Comparison of ENCODE assay signal across 8 cellular contexts in genomic region chr14:22977684-22978486, GRCh38. TPM values are rescaled to one million over a fixed set of nuclear protein-coding genes. Genes with fewer than 3 reads are reported as not detected.
DNase-seq lines count a peak whose midpoint lies in the region; ATAC-seq and TF ChIP-seq lines count a peak whose summit lies in the region.

No MANE protein-coding gene starts in this region.

- DNase-seq in ecto neural progenitor cell (ENCODE audit: low spot score) = peak; percentile 93
- DNase-seq in mesenchymal stem cell = peak; percentile 66

- H3K23ac ChIP-seq in mesenchymal stem cell (ENCODE audit: low read length in 2 of 2) = peak overlapping the region in 1 of 2 experiments; percentile 61

- H3K4me2 ChIP-seq in mesenchymal stem cell (ENCODE audit: low read length, poor library complexity, severe bottlenecking) = peak overlapping the region; percentile 64

- peak overlapping the region; percentile 99 for H2AK5ac ChIP-seq in mesenchymal stem cell (ENCODE audit: low read length, severe bottlenecking)

- no peak for ATAC-seq in GM21619 (IDR thresholded peaks at IDR 0.05; ENCODE audit: unreplicated experiment)
- no peak for ATAC-seq in GM21423 (IDR thresholded peaks at IDR 0.05; ENCODE audit: unreplicated experiment)
- no peak for ATAC-seq in GM19351 (IDR thresholded peaks at IDR 0.05; ENCODE audit: unreplicated experiment)
- no peak for ATAC-seq in HG02840 (IDR thresholded peaks at IDR 0.05; ENCODE audit: low FRiP score, unreplicated experiment)

- H3K79me1 ChIP-seq in mesenchymal stem cell (replicated peaks; ENCODE audit: low read length, poor library complexity, severe bottlenecking) = peaks cover 7% of the 10 kb centered on the region

- WGBS in mesenchymal stem cell = 4% methylated on average over 7 of the region's 8 CpGs

- H2AFZ ChIP-seq in ACC112 (ENCODE audit: low read length, unreplicated experiment) (no peak overlapping the region), mesenchymal stem cell (ENCODE audit: low read depth, low read length) (no peak overlapping the region)

- H3K9ac ChIP-seq in mesenchymal stem cell (ENCODE audit: low read length) = peak overlapping the region; percentile 29

- peak overlapping the region; percentile 84 to 98 for H3K18ac ChIP-seq in mesenchymal stem cell (ENCODE audit: low read depth in 1 of 2, low read length in 2 of 2)

- peak overlapping the region; percentile 6 to 26 for H2BK12ac ChIP-seq in mesenchymal stem cell (ENCODE audit: low read length in 2 of 2)

- peak overlapping the region; percentile 48 for H4K91ac ChIP-seq in mesenchymal stem cell (ENCODE audit: low read length)

- H2BK15ac ChIP-seq in mesenchymal stem cell (ENCODE audit: low read depth, poor library complexity, severe bottlenecking) = peak overlapping the region; percentile 50

- no peak for TF ChIP-seq RAD21 in Ishikawa (IDR thresholded peaks at IDR 0.05; ENCODE audit: low read depth)

- peak overlapping the region; percentile 88 for H2BK5ac ChIP-seq in mesenchymal stem cell (ENCODE audit: low read depth, low read length, poor library complexity, severe bottlenecking)

- H3K14ac ChIP-seq in mesenchymal stem cell (ENCODE audit: low read length in 2 of 2) = peak overlapping the region in 1 of 2 experiments; percentile 76

- H3K27ac ChIP-seq in ACC112 (ENCODE audit: low read depth, low read length) (peak overlapping the region; percentile 79), mesenchymal stem cell (ENCODE audit: low read length, poor library complexity, severe bottlenecking) (peak overlapping the region; percentile 99)

- peak overlapping the region; percentile 5 to 91 for H3K4ac ChIP-seq in mesenchymal stem cell (ENCODE audit: low read depth in 1 of 2, low read length in 2 of 2)

- H4K8ac ChIP-seq in mesenchymal stem cell (ENCODE audit: low read length) = peak overlapping the region; percentile 24

- H3K4me1 ChIP-seq in ACC112 (ENCODE audit: control insufficient read depth, insufficient read depth, low read length, unreplicated experiment) (peaks cover 63% of the 10 kb centered on the region), mesenchymal stem cell (ENCODE audit: control insufficient read depth, insufficient read depth, low read depth, low read length) (peaks cover 33% of the 10 kb centered on the region)

- H3K27me3 ChIP-seq in ACC112 (ENCODE audit: insufficient read depth, low read length) (no peaks in the 10 kb centered on the region), mesenchymal stem cell (ENCODE audit: control insufficient read depth in 1 of 2, insufficient read depth in 1 of 2, low read length in 2 of 2) (no peaks in the 10 kb centered on the region)

- H3K79me2 ChIP-seq in ACC112 (ENCODE audit: control insufficient read depth, insufficient read depth, low read length, unreplicated experiment) = peaks cover 56% of the 10 kb centered on the region

- peak; percentile 44; the same call in 1 of the 2 replicates for TF ChIP-seq EP300 in Ishikawa (IDR thresholded peaks at IDR 0.05; ENCODE audit: borderline replicate concordance)

- H3K36me3 ChIP-seq in ACC112 (ENCODE audit: insufficient read depth, low read length) (peaks cover 3% of the 10 kb centered on the region; the same call in 1 of the 2 replicates), mesenchymal stem cell (ENCODE audit: control insufficient read depth in 1 of 2, insufficient read depth in 2 of 2, low read depth in 1 of 2, low read length in 2 of 2) (peaks cover 9 to 31% of the 10 kb centered on the region in 2 experiments)

- H3K4me3 ChIP-seq in ACC112 (ENCODE audit: low read depth, low read length) = peak overlapping the region; percentile 85
- peak overlapping the region in 1 of 2 experiments; percentile 19 for H3K4me3 ChIP-seq in mesenchymal stem cell (ENCODE audit: insufficient read depth in 1 of 2, low read depth in 1 of 2, low read length in 2 of 2)

- no peaks in the 10 kb centered on the region for H3K9me3 ChIP-seq in mesenchymal stem cell (ENCODE audit: control insufficient read depth, low read length)

- H2BK120ac ChIP-seq in mesenchymal stem cell (ENCODE audit: low read depth, low read length) = peak overlapping the region; percentile 76

TF ChIP-seq in Ishikawa, 13 proteins besides CTCF, POLR2A, EP300 and RAD21:
- TF ChIP-seq EGR1 (IDR thresholded peaks at IDR 0.05) = no peak
- TF ChIP-seq CEBPB (IDR thresholded peaks at IDR 0.05) = no peak
- no peak for TF ChIP-seq TAF1 (IDR thresholded peaks at IDR 0.05; ENCODE audit: low read depth)
- peak; percentile 96 for TF ChIP-seq TEAD4 (IDR thresholded peaks at IDR 0.05)
- peak; percentile 35; the same call in 1 of the 2 replicates for TF ChIP-seq TCF12 (IDR thresholded peaks at IDR 0.05; ENCODE audit: low read depth)
- peak; percentile 30; the same call in 1 of the 2 replicates for TF ChIP-seq NFIC (IDR thresholded peaks at IDR 0.05)
- TF ChIP-seq FOXM1 (IDR thresholded peaks at IDR 0.05; ENCODE audit: borderline replicate concordance, low read depth) = no peak
- TF ChIP-seq REST (IDR thresholded peaks at IDR 0.05; ENCODE audit: low read depth) = no peak
- 0 out of 2 replicates have a peak, but pooled peaks have one; percentile 20 for TF ChIP-seq MAX (IDR thresholded peaks at IDR 0.05)
- peak; percentile 73; the same call in 1 of the 2 replicates for TF ChIP-seq ZBTB7A (IDR thresholded peaks at IDR 0.05; ENCODE audit: low read depth)

RNA-seq across cellular contexts. Expression of gene AJUBA, which starts 4.5 kb away (rescaled TPM):
- polyA plus RNA-seq in mesenchymal stem cell (2013, experiment 1 of 2) = 13.8 TPM
- 15.8 TPM for polyA plus RNA-seq in mesenchymal stem cell (2013, experiment 2 of 2)

RNA-seq across cellular contexts. Expression of gene HAUS4, which starts 21.0 kb away (rescaled TPM):
- 21.3 TPM for polyA plus RNA-seq in mesenchymal stem cell (2013, experiment 1 of 2)
- 21.5 TPM for polyA plus RNA-seq in mesenchymal stem cell (2013, experiment 2 of 2)

RNA-seq across cellular contexts. Expression of gene C14orf93, which starts 32.1 kb away (rescaled TPM):
- polyA plus RNA-seq in mesenchymal stem cell (2013, experiment 1 of 2) = 4.3 TPM
- 4.1 TPM for polyA plus RNA-seq in mesenchymal stem cell (2013, experiment 2 of 2)

RNA-seq across cellular contexts. Expression of gene PRMT5, which starts 48.7 kb away (rescaled TPM):
- 53.5 TPM for polyA plus RNA-seq in mesenchymal stem cell (2013, experiment 1 of 2)
- polyA plus RNA-seq in mesenchymal stem cell (2013, experiment 2 of 2) = 48.3 TPM

RNA-seq across cellular contexts. Expression of gene PSMB5, which starts 56.8 kb away (rescaled TPM):
- 155 TPM for polyA plus RNA-seq in mesenchymal stem cell (2013, experiment 1 of 2)
- 156 TPM for polyA plus RNA-seq in mesenchymal stem cell (2013, experiment 2 of 2)
